ENCODE assay signal across 8 cellular contexts in the genomic region with DNA sequence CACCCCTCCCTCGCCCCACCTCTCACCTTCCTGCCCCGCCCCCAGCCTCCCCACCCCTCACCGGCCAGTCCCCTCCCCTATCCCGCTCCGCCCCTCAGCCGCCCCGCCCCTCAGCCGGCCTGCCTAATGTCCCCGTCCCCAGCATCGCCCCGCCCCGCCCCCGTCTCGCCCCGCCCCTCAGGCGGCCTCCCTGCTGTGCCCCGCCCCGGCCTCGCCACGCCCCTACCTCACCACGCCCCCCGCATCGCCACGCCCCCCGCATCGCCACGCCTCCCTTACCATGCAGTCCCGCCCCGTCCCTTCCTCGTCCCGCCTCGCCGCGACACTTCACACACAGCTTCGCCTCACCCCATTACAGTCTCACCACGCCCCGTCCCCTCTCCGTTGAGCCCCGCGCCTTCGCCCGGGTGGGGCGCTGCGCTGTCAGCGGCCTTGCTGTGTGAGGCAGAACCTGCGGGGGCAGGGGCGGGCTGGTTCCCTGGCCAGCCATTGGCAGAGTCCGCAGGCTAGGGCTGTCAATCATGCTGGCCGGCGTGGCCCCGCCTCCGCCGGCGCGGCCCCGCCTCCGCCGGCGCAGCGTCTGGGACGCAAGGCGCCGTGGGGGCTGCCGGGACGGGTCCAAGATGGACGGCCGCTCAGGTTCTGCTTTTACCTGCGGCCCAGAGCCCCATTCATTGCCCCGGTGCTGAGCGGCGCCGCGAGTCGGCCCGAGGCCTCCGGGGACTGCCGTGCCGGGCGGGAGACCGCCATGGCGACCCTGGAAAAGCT. TPM values are rescaled to one million over a fixed set of nuclear protein-coding genes. Genes with fewer than 3 reads are reported as not detected.
DNase-seq lines count a peak whose midpoint lies in the region; ATAC-seq and TF ChIP-seq lines count a peak whose summit lies in the region.

A gene (plus strand): TSS at position 604 of the 768 bp plus-strand sequence. CDS start 145 bp downstream, at position 749.
A gene (minus strand): TSS at position 461 of the 768 bp plus-strand sequence.

- peak within 1 kb of the TSS; percentile 98 for H3K9ac ChIP-seq in SK-N-SH

- peak within 1 kb of the TSS; percentile 85 to 96 for H3K27ac ChIP-seq in SK-N-SH (ENCODE audit: low read depth in 2 of 2, low read length in 1 of 2)
- H3K27ac ChIP-seq in osteoblast (ENCODE audit: low read depth, low read length): peak within 1 kb of the TSS; percentile 90
- H3K27ac ChIP-seq in testis: peak within 1 kb of the TSS; percentile 91 to 93

- POLR2A ChIA-PET in SK-N-SH (lab: Yijun Ruan, JAX): no interaction called here

- peak; percentile 76 for ATAC-seq in HG02610 (IDR thresholded peaks at IDR 0.05; ENCODE audit: unreplicated experiment)
- peak; percentile 86 to 90 for ATAC-seq in activated naive CD4-positive, alpha-beta T cell treated with anti-CD3 and anti-CD28 coated beads, Interleukin-2, amount 50 U/mL, for 72 hours

- peak; percentile 55 for TF ChIP-seq POLR2A in testis (IDR thresholded peaks at IDR 0.05)

- TF ChIP-seq CTCF in GM10266 (IDR thresholded peaks at IDR 0.05; ENCODE audit: control insufficient read depth, insufficient read depth, low read depth, missing control alignments) (peak; percentile 23), SK-N-SH (IDR thresholded peaks at IDR 0.05) (no peak), glutamatergic neuron (IDR thresholded peaks at IDR 0.05; ENCODE audit: partially characterized antibody, unreplicated experiment) (no peak), osteoblast (IDR thresholded peaks at IDR 0.05; ENCODE audit: extremely low read depth, low read depth, low read length) (no peak), testis (IDR thresholded peaks at IDR 0.05) (peak in 1 of 3 experiments; percentile 34)

- H3K4me1 Mint-ChIP-seq in glutamatergic neuron (ENCODE audit: low read depth, unreplicated experiment): peaks cover 16% of the 10 kb centered on the region

- H3K4me2 ChIP-seq in SK-N-SH: peak within 1 kb of the TSS; percentile 95
- peak within 1 kb of the TSS; percentile 94 for H3K4me2 ChIP-seq in osteoblast (ENCODE audit: insufficient read depth, low read length)

- H3K9me3 Mint-ChIP-seq in activated naive CD4-positive, alpha-beta T cell treated with anti-CD3 and anti-CD28 coated beads, Interleukin-2, amount 50 U/mL, for 72 hours: no peaks in the 10 kb centered on the region
- H3K9me3 Mint-ChIP-seq in glutamatergic neuron (ENCODE audit: unreplicated experiment): peaks cover 7% of the 10 kb centered on the region

- no peaks in the 10 kb centered on the region for H3K9me3 ChIP-seq in SK-N-SH
- no peaks in the 10 kb centered on the region for H3K9me3 ChIP-seq in osteoblast (ENCODE audit: low read depth, low read length)
- no peaks in the 10 kb centered on the region for H3K9me3 ChIP-seq in testis

- DNase-seq in GM10266 (ENCODE audit: extremely low spot score) (peak; percentile 99), NCI-H1048 (lab: John Stamatoyannopoulos, UW) (peak; percentile 76), SK-N-SH (peak; percentile 99), glutamatergic neuron (peak; percentile 98), osteoblast (ENCODE audit: insufficient read length, low spot score, missing footprints) (peak; percentile 99), testis (peak; percentile 97)
- peak; percentile 94 for DNase-seq in activated naive CD4-positive, alpha-beta T cell treated with anti-CD3 and anti-CD28 coated beads, Interleukin-2, amount 50 U/mL, for 72 hours (ENCODE audit: low spot score in 2 of 2)

- 1% methylated on average over 42 of the region's 81 CpGs for WGBS in SK-N-SH (ENCODE audit: low lambda C conversion rate)
- WGBS in testis, 2 donors: 2 to 3% methylated on average over 8 to 59 of the region's 81 CpGs

- peaks cover 6 to 15% of the 10 kb centered on the region in 2 experiments; a peak in 3 of 4 replicates for H3K4me1 ChIP-seq in SK-N-SH (ENCODE audit: control insufficient read depth in 1 of 2, insufficient read depth in 2 of 2, low read depth in 1 of 2, low read length in 1 of 2)
- peaks cover 15% of the 10 kb centered on the region for H3K4me1 ChIP-seq in osteoblast (ENCODE audit: insufficient read depth, low read length)
- peaks cover 18% of the 10 kb centered on the region for H3K4me1 ChIP-seq in testis

- H3K4me3 Mint-ChIP-seq in glutamatergic neuron (ENCODE audit: unreplicated experiment): peak within 1 kb of the TSS; percentile 91

- H3K27me3 Mint-ChIP-seq in glutamatergic neuron (ENCODE audit: unreplicated experiment): peaks cover 10% of the 10 kb centered on the region

- no peaks in the 10 kb centered on the region for H3K9me2 ChIP-seq in SK-N-SH

- peaks cover 8% of the 10 kb centered on the region for H3F3A ChIP-seq in SK-N-SH (replicated peaks; ENCODE audit: insufficient read depth)

- H3K79me2 ChIP-seq in SK-N-SH (ENCODE audit: insufficient read depth) (peaks cover 41% of the 10 kb centered on the region), osteoblast (ENCODE audit: insufficient read depth, low read length) (peaks cover 40% of the 10 kb centered on the region)

- CTCF ChIA-PET in SK-N-SH (lab: Yijun Ruan, JAX): interaction anchor here (0.6 to 1.5 kb wide), 5 partner anchors 9 to 96 kb away, joined by 3 to 6 read pairs (median 3); no protein-coding TSS in a partner anchor

- H3K36me3 ChIP-seq in SK-N-SH (replicated peaks in 1 of 2; ENCODE audit: control insufficient read depth in 1 of 2, insufficient read depth in 2 of 2, low read length in 1 of 2) (no peaks in the 10 kb centered on the region), osteoblast (ENCODE audit: insufficient read depth, low read length) (no peaks in the 10 kb centered on the region), testis (ENCODE audit: low read depth, missing control alignments) (no peaks in the 10 kb centered on the region)

- TF ChIP-seq EP300 in SK-N-SH (IDR thresholded peaks at IDR 0.05; ENCODE audit: borderline replicate concordance in 1 of 2, low read depth in 1 of 2, low read length in 1 of 2): no peak

- H3K4me3 ChIP-seq in SK-N-SH (ENCODE audit: low read depth in 2 of 2, low read length in 1 of 2) (peak within 1 kb of the TSS; percentile 85 to 93), osteoblast (ENCODE audit: insufficient read depth, low read length) (peak within 1 kb of the TSS; percentile 99), testis (peak within 1 kb of the TSS; percentile 83 to 92)

- intact Hi-C loops in testis (cut with DNase I; ENCODE audit: low total_unique reads): no loop called here

- H3K36me3 Mint-ChIP-seq in activated naive CD4-positive, alpha-beta T cell treated with anti-CD3 and anti-CD28 coated beads, Interleukin-2, amount 50 U/mL, for 72 hours: peaks cover 0 to 23% of the 10 kb centered on the region in 2 donors
- no peaks in the 10 kb centered on the region for H3K36me3 Mint-ChIP-seq in glutamatergic neuron (ENCODE audit: unreplicated experiment)

- H3K27me3 ChIP-seq in SK-N-SH (ENCODE audit: insufficient read depth) (no peaks in the 10 kb centered on the region), osteoblast (ENCODE audit: insufficient read depth, low read length) (no peaks in the 10 kb centered on the region), testis (no peaks in the 10 kb centered on the region)

- H2AFZ ChIP-seq in SK-N-SH (ENCODE audit: low read depth): peak within 1 kb of the TSS; percentile 96
- H2AFZ ChIP-seq in osteoblast (ENCODE audit: low read length): peak within 1 kb of the TSS; percentile 97

- peak within 1 kb of the TSS; percentile 90 to 97 for H3K27ac Mint-ChIP-seq in activated naive CD4-positive, alpha-beta T cell treated with anti-CD3 and anti-CD28 coated beads, Interleukin-2, amount 50 U/mL, for 72 hours
- peak within 1 kb of the TSS; percentile 96 for H3K27ac Mint-ChIP-seq in glutamatergic neuron (ENCODE audit: unreplicated experiment)

- peaks cover 37% of the 10 kb centered on the region for H4K20me1 ChIP-seq in SK-N-SH (ENCODE audit: insufficient read depth)
- peaks cover 29% of the 10 kb centered on the region for H4K20me1 ChIP-seq in osteoblast (ENCODE audit: insufficient read depth, low read length)

- no peak for TF ChIP-seq RAD21 in SK-N-SH (IDR thresholded peaks at IDR 0.05; ENCODE audit: low read length)

TF ChIP-seq in SK-N-SH, 30 proteins besides CTCF, POLR2A, EP300 and RAD21 (continues in another document):
- no peak for TF ChIP-seq ELF1 (IDR thresholded peaks at IDR 0.05)
- peak; percentile 45 for TF ChIP-seq CHD2 (IDR thresholded peaks at IDR 0.05; ENCODE audit: low read length, partially characterized antibody)
- no peak for TF ChIP-seq SMC3 (IDR thresholded peaks at IDR 0.05; ENCODE audit: low read depth, low read length)
- TF ChIP-seq FOXJ3 (CRISPR knock-in tag; IDR thresholded peaks at IDR 0.05): no peak
- TF ChIP-seq RXRA (IDR thresholded peaks at IDR 0.05; ENCODE audit: borderline replicate concordance, low read depth): no peak

RNA-seq across cellular contexts. Expression of the first gene that starts in this region (rescaled TPM):
- polyA plus RNA-seq in SK-N-SH (2012; rRNA removed) (11.3 and 13.1 TPM in 2 replicates), testis (ENCODE audit: insufficient read depth, low read depth, low replicate concordance) (45.2 TPM)
- polyA plus RNA-seq in SK-N-SH (2012; cell fraction: cytosol; rRNA removed): 7.8 and 9.4 TPM in 2 replicates
- polyA plus RNA-seq in SK-N-SH (2012; cell fraction: nucleus; rRNA removed): 35.2 and 36.2 TPM in 2 replicates
- total RNA-seq in activated naive CD4-positive, alpha-beta T cell treated with anti-CD3 and anti-CD28 coated beads, Interleukin-2, amount 50 U/mL, for 72 hours: 100 to 1,000 TPM in 1 of 2 donors, 10 to 100 TPM in 1; 77.8 to 121 TPM
- total RNA-seq in glutamatergic neuron (ENCODE audit: unreplicated experiment) (107 TPM), osteoblast (44.5 and 65.1 TPM in 2 replicates), testis (100 to 1,000 TPM; 146 to 168 TPM)

RNA-seq across cellular contexts. Expression of the second gene that starts in this region (rescaled TPM):
- polyA plus RNA-seq in SK-N-SH (2012; rRNA removed) (not detected in 2 replicates), testis (ENCODE audit: insufficient read depth, low read depth, low replicate concordance) (not detected)
- not detected in 2 replicates for polyA plus RNA-seq in SK-N-SH (2012; cell fraction: cytosol; rRNA removed)
- not detected in 2 replicates for polyA plus RNA-seq in SK-N-SH (2012; cell fraction: nucleus; rRNA removed)
- total RNA-seq in activated naive CD4-positive, alpha-beta T cell treated with anti-CD3 and anti-CD28 coated beads, Interleukin-2, amount 50 U/mL, for 72 hours: not detected
- total RNA-seq in glutamatergic neuron (ENCODE audit: unreplicated experiment) (not detected), osteoblast (not detected in 2 replicates), testis (not detected)

Comparison
In these comparisons a context has a peak if more than half of its experiments do, and no peak if none do; other contexts are left out.
1. Peak in every context shown above with its lines: DNase-seq, ATAC-seq, H3K4me3 ChIP-seq and H3K27ac ChIP-seq.